In the genomic region with DNA sequence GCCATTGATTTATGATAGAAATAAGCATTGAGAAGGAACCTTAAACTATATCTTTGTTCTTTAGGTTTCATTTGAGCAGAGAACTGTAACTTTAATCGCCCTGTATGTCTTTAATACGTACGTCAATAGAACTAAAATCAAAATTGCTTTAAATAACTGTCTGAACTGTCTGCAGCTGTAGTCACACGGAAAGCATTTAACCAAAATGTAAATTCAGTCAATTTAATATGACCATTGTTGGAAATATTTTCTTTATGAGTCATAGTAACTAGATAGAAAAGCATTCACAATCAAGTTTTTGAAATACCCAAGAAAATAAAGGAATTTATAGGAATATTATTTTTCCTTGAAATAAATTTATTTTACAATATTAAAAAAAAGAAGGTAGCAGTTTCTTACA, we compare ENCODE assay signal across 22 cellular contexts.
DNase-seq lines count a peak whose midpoint lies in the region; ATAC-seq and TF ChIP-seq lines count a peak whose summit lies in the region.
"Had no signal": no experiment of that assay in that cellular context is flagged by ENCODE, and none has a peak within 500 bp of the region (broad histone marks: within the 10 kb centered on the region; RNA-seq: fewer than 3 reads in every experiment).

No MANE protein-coding gene starts in this region.

- H3K36me3 ChIP-seq in adipocyte (ENCODE audit: control insufficient read depth, insufficient read depth, low read length, severe bottlenecking): no peaks in the 10 kb centered on the region
- no peaks in the 10 kb centered on the region for H3K36me3 ChIP-seq in breast epithelium
- H3K36me3 ChIP-seq: BLaER1, gastroesophageal sphincter, vagina had no signal

- TF ChIP-seq POLR2A in breast epithelium (IDR thresholded peaks at IDR 0.05): no peak

- peak; percentile 0 for DNase-seq in ELR (ENCODE audit: low read depth)
- DNase-seq in adipocyte (ENCODE audit: low read depth): peak; percentile 77
- DNase-seq in fibroblast of gingiva (ENCODE audit: low read depth): peak; percentile 51
- DNase-seq in renal cortical epithelial cell (ENCODE audit: low read depth): peak; percentile 40
- no peak for DNase-seq in DMS 273 (lab: John Stamatoyannopoulos, UW; ENCODE audit: unreplicated experiment)
- no peak for DNase-seq in breast epithelium (ENCODE audit: low spot score in 2 of 2)
- no peak for DNase-seq in NCI-H146 (lab: John Stamatoyannopoulos, UW)
- DNase-seq: activated CD4-positive, CD25-positive, alpha-beta regulatory T cell treated with anti-CD3 and anti-CD28 coated beads, Interleukin-2, amount 50 U/mL, for 72 hours; activated naive CD8-positive, alpha-beta T cell treated with anti-CD3 and anti-CD28 coated beads, Interleukin-2, amount 50 U/mL, for 24 hours; GF-D8; NCI-H1417; NCI-H774; PC-9; stimulated activated CD4-positive, alpha-beta T cell treated with anti-CD3 and anti-CD28 coated beads, Interleukin-4, amount 100 ng/mL, for 24 hours; substantia nigra had no signal

- no peak for ATAC-seq in HG02885 (IDR thresholded peaks at IDR 0.05; ENCODE audit: poor library complexity, unreplicated experiment)
- ATAC-seq: activated naive CD8-positive, alpha-beta T cell treated with anti-CD3 and anti-CD28 coated beads, Interleukin-2, amount 50 U/mL, for 24 hours; gastroesophageal sphincter had no signal

- TF ChIP-seq CTCF in breast epithelium (IDR thresholded peaks at IDR 0.05): no peak

- H3K9ac ChIP-seq in adipocyte (ENCODE audit: low read length): no peak overlapping the region
- H3K9ac ChIP-seq: BLaER1, parathyroid adenoma had no signal

- H3K4me1 ChIP-seq in adipocyte (ENCODE audit: control insufficient read depth, insufficient read depth, low read length) (no peaks in the 10 kb centered on the region), breast epithelium (no peaks in the 10 kb centered on the region)
- H3K4me1 ChIP-seq: BLaER1, gastroesophageal sphincter, parathyroid adenoma, vagina had no signal

- H3K9me3 ChIP-seq in adipocyte (ENCODE audit: control insufficient read depth, low read length) (peaks cover 1% of the 10 kb centered on the region), breast epithelium (peaks cover 0 to 9% of the 10 kb centered on the region in 2 donors)
- H3K9me3 ChIP-seq: BLaER1, vagina had no signal

- intact Hi-C loops in breast epithelium (cut with DNase I; ENCODE audit: low total_unique reads): loop anchor here (10.0 kb wide), 1 partner anchor 92 kb away; no protein-coding TSS in a partner anchor

- no peak overlapping the region for H3K4me3 ChIP-seq in adipocyte (ENCODE audit: low read length)
- no peak overlapping the region for H3K4me3 ChIP-seq in breast epithelium
- H3K4me3 ChIP-seq: BLaER1, gastroesophageal sphincter, PC-9, SK-N-MC, skin epidermis, vagina had no signal

- no peaks in the 10 kb centered on the region for H3K27me3 ChIP-seq in adipocyte (replicated peaks; ENCODE audit: control insufficient read depth, insufficient read depth, low read length)
- no peaks in the 10 kb centered on the region for H3K27me3 ChIP-seq in breast epithelium
- H3K27me3 ChIP-seq: BLaER1, gastroesophageal sphincter, vagina had no signal

- H3K27ac ChIP-seq in breast epithelium: no peak overlapping the region
- H3K27ac ChIP-seq: BLaER1, gastroesophageal sphincter, parathyroid adenoma, PC-9, SK-N-MC, skin epidermis, vagina had no signal

Comparison
In these comparisons a context has a peak if more than half of its experiments do, and no peak if none do; other contexts are left out.
1. DNase-seq: peak in ELR (single experiment), adipocyte (single experiment), fibroblast of gingiva (single experiment) and renal cortical epithelial cell (single experiment); none in DMS 273 (single experiment), breast epithelium (0 of 2) and NCI-H146 (single experiment).